ENCODE assay signal across 15 cellular contexts in genomic region chr5:14261237-14261636, GRCh38.
DNase-seq lines count a peak whose midpoint lies in the region; ATAC-seq and FAIRE-seq lines count a peak whose summit lies in the region.
"Had no signal": no experiment of that assay in that cellular context is flagged by ENCODE, and none has a peak within 500 bp of the region (broad histone marks: within the 10 kb centered on the region; RNA-seq: fewer than 3 reads in every experiment).

No MANE protein-coding gene starts in this region.

- peaks cover 13 to 28% of the 10 kb centered on the region in 2 donors for H3K27me3 Mint-ChIP-seq in effector memory CD8-positive, alpha-beta T cell

- no peak overlapping the region for H3K4me3 ChIP-seq in skeletal muscle satellite cell (ENCODE audit: low read length)
- H3K4me3 ChIP-seq: coronary artery, right lobe of liver had no signal

- H3K27ac Mint-ChIP-seq in effector memory CD8-positive, alpha-beta T cell = peak overlapping the region in 1 of 2 donors; percentile 28
- H3K27ac Mint-ChIP-seq: activated naive CD8-positive, alpha-beta T cell treated with anti-CD3 and anti-CD28 coated beads, Interleukin-2, amount 50 U/mL, for 24 hours had no signal

- ATAC-seq in GM19023 (IDR thresholded peaks at IDR 0.05; ENCODE audit: unreplicated experiment) (peak; percentile 31), esophagus mucosa (no peak)
- peak; percentile 26 for ATAC-seq in effector memory CD8-positive, alpha-beta T cell (replicated peaks)
- ATAC-seq: activated naive CD8-positive, alpha-beta T cell treated with anti-CD3 and anti-CD28 coated beads, Interleukin-2, amount 50 U/mL, for 24 hours; right lobe of liver had no signal

- peaks cover 5% of the 10 kb centered on the region for H3K9me3 ChIP-seq in skeletal muscle satellite cell (replicated peaks; ENCODE audit: low read length)
- H3K9me3 ChIP-seq: right lobe of liver had no signal

- peaks cover 17% of the 10 kb centered on the region for H3K36me3 ChIP-seq in skeletal muscle satellite cell (ENCODE audit: insufficient read depth, low read length)
- H3K36me3 ChIP-seq: right lobe of liver had no signal

- H3K36me3 Mint-ChIP-seq in effector memory CD8-positive, alpha-beta T cell (ENCODE audit: insufficient read depth) = peaks cover 3% of the 10 kb centered on the region

- H3K9me3 Mint-ChIP-seq in effector memory CD8-positive, alpha-beta T cell = no peaks in the 10 kb centered on the region

- H3K4me1 Mint-ChIP-seq in effector memory CD8-positive, alpha-beta T cell (ENCODE audit: low read depth in 2 of 2) = peaks cover 6 to 21% of the 10 kb centered on the region in 2 donors

- H3K4me3 Mint-ChIP-seq in effector memory CD8-positive, alpha-beta T cell = no peak overlapping the region
- H3K4me3 Mint-ChIP-seq: activated naive CD8-positive, alpha-beta T cell treated with anti-CD3 and anti-CD28 coated beads, Interleukin-2, amount 50 U/mL, for 24 hours had no signal

- H3K4me1 ChIP-seq in skeletal muscle satellite cell (ENCODE audit: control insufficient read depth, insufficient read depth, low read length) = peaks cover 70% of the 10 kb centered on the region

- DNase-seq in HTR-8/SVneo (ENCODE audit: insufficient read length, low spot score) (no peak), iPS-NIHi7 (ENCODE audit: extremely low spot score) (no peak), HT-29 (ENCODE audit: low spot score) (no peak), iPS-NIHi11 (ENCODE audit: low spot score) (no peak)
- DNase-seq in effector memory CD8-positive, alpha-beta T cell = no peak
- DNase-seq: activated naive CD8-positive, alpha-beta T cell treated with anti-CD3 and anti-CD28 coated beads, Interleukin-2, amount 50 U/mL, for 24 hours; foreskin fibroblast; HCEC 1CT; MM.1S; right lobe of liver had no signal

- peak; percentile 68 for FAIRE-seq in HTR-8/SVneo (lab: Jason Lieb, UNC)
- FAIRE-seq: islet of Langerhans had no signal

- no peaks in the 10 kb centered on the region for H3K27me3 ChIP-seq in skeletal muscle satellite cell (ENCODE audit: control insufficient read depth, insufficient read depth, low read length)
- H3K27me3 ChIP-seq: right lobe of liver had no signal

- H3K9ac ChIP-seq in skeletal muscle satellite cell (ENCODE audit: low read depth, low read length) = peak overlapping the region; percentile 8

- no peak overlapping the region for H3K4me2 ChIP-seq in skeletal muscle satellite cell (ENCODE audit: low read length)
